ENCODE assay signal across 31 cellular contexts in genomic region chr2:158337018-158337417, GRCh38.
"Had no signal": no experiment of that assay in that cellular context is flagged by ENCODE, and none has a peak within 500 bp of the region (broad histone marks: within the 10 kb centered on the region; RNA-seq: fewer than 3 reads in every experiment).

No MANE protein-coding gene starts in this region.

- H3K4me1 ChIP-seq: ascending aorta, Peyer's patch had no signal

- H3K4me1 Mint-ChIP-seq: activated CD4-positive, alpha-beta T cell treated with anti-CD3 and anti-CD28 coated beads, Interleukin-2, amount 10 ng/mL, durations not matched to agents 24 days and 14 days; activated naive CD8-positive, alpha-beta T cell treated with anti-CD3 and anti-CD28 coated beads for 36 hours; central memory CD8-positive, alpha-beta T cell had no signal

- H3K9me3 ChIP-seq: MG63 had no signal

- DNase-seq: activated CD4-positive, alpha-beta T cell treated with anti-CD3 and anti-CD28 coated beads, Interleukin-2, amount 10 ng/mL, durations not matched to agents 24 days and 14 days; activated CD4-positive, alpha-beta T cell treated with anti-CD3 and anti-CD28 coated beads, Interleukin-2, amount 50 U/mL, for 4 hours; activated CD8-positive, alpha-beta T cell treated with anti-CD3 and anti-CD28 coated beads, Interleukin-2, amount 10 ng/mL, durations not matched to agents 7 days and 5 days; activated effector memory CD4-positive, alpha-beta T cell treated with anti-CD3 and anti-CD28 coated beads, Interleukin-2, amount 50 U/mL, for 16 hours; activated naive CD4-positive, alpha-beta T cell; activated naive CD4-positive, alpha-beta T cell treated with anti-CD3 and anti-CD28 coated beads, Interleukin-2, amount 50 U/mL, for 16 hours; activated naive CD8-positive, alpha-beta T cell treated with anti-CD3 and anti-CD28 coated beads for 36 hours; activated T-cell treated with anti-CD3 and anti-CD28 coated beads, Interleukin-2, amount 50 U/mL, for 24 hours; amygdala; Kasumi-1; KG1; MG63; NCI-H1048; NCI-H1105 treated with DMSO at 0.1 percent for 48 hours; NCI-H1436 treated with DMSO at 0.1 percent for 48 hours; NCI-H1694 treated with DMSO at 0.1 percent for 48 hours; NCI-H2029; NCI-H510A; NCI-H526; NCI-H748 treated with DMSO at 0.1 percent for 48 hours; PC-3; Peyer's patch; RPMI8226; SW 1271; T1000 had no signal

- H3K27ac ChIP-seq: ascending aorta, cardiac muscle cell, Peyer's patch had no signal

- ATAC-seq: activated CD8-positive, alpha-beta T cell treated with anti-CD3 and anti-CD28 coated beads, Interleukin-2, amount 10 ng/mL, durations not matched to agents 7 days and 5 days; HepG2; PC-3 had no signal

- H3K4me3 ChIP-seq: ascending aorta, cardiac muscle cell, MG63, Peyer's patch had no signal

- H3K4me3 Mint-ChIP-seq: activated CD4-positive, alpha-beta T cell treated with anti-CD3 and anti-CD28 coated beads, Interleukin-2, amount 10 ng/mL, durations not matched to agents 24 days and 14 days; activated CD8-positive, alpha-beta T cell treated with anti-CD3 and anti-CD28 coated beads, Interleukin-2, amount 10 ng/mL, durations not matched to agents 7 days and 5 days; activated naive CD8-positive, alpha-beta T cell treated with anti-CD3 and anti-CD28 coated beads for 36 hours; activated T-cell treated with anti-CD3 and anti-CD28 coated beads, Interleukin-2, amount 50 U/mL, for 24 hours; activated T-helper 1 cell treated with anti-CD3 and anti-CD28 coated beads, Interleukin-12 subunit alpha, Interleukin-12 subunit beta, Interleukin-2, Interleukin-4 antibody, amounts not matched to agents 30 ng/mL and 10 ng/mL and 1 ng/mL, durations not matched to agents 14 hours and 24 hours and 36 hours; central memory CD8-positive, alpha-beta T cell; IgD-negative memory B cell had no signal

- H3K27ac Mint-ChIP-seq: activated CD4-positive, alpha-beta T cell treated with anti-CD3 and anti-CD28 coated beads, Interleukin-2, amount 10 ng/mL, durations not matched to agents 24 days and 14 days; activated CD8-positive, alpha-beta T cell treated with anti-CD3 and anti-CD28 coated beads, Interleukin-2, amount 10 ng/mL, durations not matched to agents 7 days and 5 days; activated naive CD8-positive, alpha-beta T cell treated with anti-CD3 and anti-CD28 coated beads for 36 hours; activated T-cell treated with anti-CD3 and anti-CD28 coated beads, Interleukin-2, amount 50 U/mL, for 24 hours; activated T-helper 1 cell treated with anti-CD3 and anti-CD28 coated beads, Interleukin-12 subunit alpha, Interleukin-12 subunit beta, Interleukin-2, Interleukin-4 antibody, amounts not matched to agents 30 ng/mL and 10 ng/mL and 1 ng/mL, durations not matched to agents 14 hours and 24 hours and 36 hours; IgD-negative memory B cell had no signal

- H3K36me3 Mint-ChIP-seq: IgD-negative memory B cell had no signal

- H3K27me3 ChIP-seq: ascending aorta, cardiac muscle cell, MG63, Peyer's patch had no signal

- H3K9me3 Mint-ChIP-seq: activated CD4-positive, alpha-beta T cell treated with anti-CD3 and anti-CD28 coated beads, Interleukin-2, amount 10 ng/mL, durations not matched to agents 24 days and 14 days; activated T-cell treated with anti-CD3 and anti-CD28 coated beads, Interleukin-2, amount 50 U/mL, for 24 hours; activated T-helper 1 cell treated with anti-CD3 and anti-CD28 coated beads, Interleukin-12 subunit alpha, Interleukin-12 subunit beta, Interleukin-2, Interleukin-4 antibody, amounts not matched to agents 30 ng/mL and 10 ng/mL and 1 ng/mL, durations not matched to agents 14 hours and 24 hours and 36 hours; central memory CD8-positive, alpha-beta T cell had no signal

- H3K36me3 ChIP-seq: ascending aorta, cardiac muscle cell, MG63, Peyer's patch had no signal
